In the genomic region with DNA sequence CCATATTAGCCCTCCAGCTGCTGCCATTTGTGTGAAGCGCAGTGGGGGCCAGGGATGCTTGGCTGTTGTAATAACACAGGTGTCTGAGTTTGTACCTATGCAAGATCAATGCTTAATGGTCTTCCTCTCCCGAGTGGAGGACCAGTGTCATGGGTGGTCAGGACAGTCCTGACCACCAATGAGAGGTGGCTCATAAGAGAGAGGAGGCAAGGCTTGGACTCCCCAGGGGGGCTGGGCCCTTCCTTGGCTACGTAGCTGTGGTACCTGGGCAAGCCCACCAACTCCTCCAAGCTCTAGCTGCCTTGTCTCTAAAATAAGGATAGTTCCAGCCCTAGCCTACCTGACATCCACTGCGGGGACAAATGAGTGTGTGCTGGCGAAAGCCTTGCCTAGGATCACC, we compare ENCODE assay signal across 40 cellular contexts.
"Had no signal": no experiment of that assay in that cellular context is flagged by ENCODE, and none has a peak within 500 bp of the region (broad histone marks: within the 10 kb centered on the region; RNA-seq: fewer than 3 reads in every experiment).

No MANE protein-coding gene starts in this region.

- H3K27ac ChIP-seq: ascending aorta, breast epithelium, cardiac muscle cell, WERI-Rb-1 had no signal

- H3K27ac Mint-ChIP-seq: activated CD4-positive, alpha-beta memory T cell treated with anti-CD3 and anti-CD28 coated beads, Interleukin-2, amount 10 ng/mL, durations not matched to agents 7 days and 5 days; activated CD4-positive, alpha-beta T cell treated with anti-CD3 and anti-CD28 coated beads for 36 hours; activated CD4-positive, alpha-beta T cell treated with anti-CD3 and anti-CD28 coated beads, Interleukin-2, amount 10 ng/mL, durations not matched to agents 7 days and 5 days; activated CD8-positive, alpha-beta memory T cell treated with anti-CD3 and anti-CD28 coated beads, Interleukin-2, amount 10 ng/mL, durations not matched to agents 7 days and 5 days; activated CD8-positive, alpha-beta T cell treated with anti-CD3 and anti-CD28 coated beads, Interleukin-2, amount 10 ng/mL, durations not matched to agents 7 days and 5 days; activated naive CD4-positive, alpha-beta T cell treated with anti-CD3 and anti-CD28 coated beads, Interleukin-2, amount 10 ng/mL, durations not matched to agents 7 days and 5 days; activated naive CD4-positive, alpha-beta T cell treated with anti-CD3 and anti-CD28 coated beads, Interleukin-2, amount 50 U/mL, for 24 hours; activated naive CD8-positive, alpha-beta T cell; activated naive CD8-positive, alpha-beta T cell treated with anti-CD3 and anti-CD28 coated beads, Interleukin-2, amount 10 ng/mL, durations not matched to agents 7 days and 5 days; activated naive CD8-positive, alpha-beta T cell treated with anti-CD3 and anti-CD28 coated beads, Interleukin-2, amount 50 U/mL, for 24 hours; activated T-cell treated with anti-CD3 and anti-CD28 coated beads, Interleukin-2, amount 50 U/mL, for 24 hours; activated T-helper 2 cell treated with anti-CD3 and anti-CD28 coated beads, Interferon-gamma antibody, Interleukin-2, Interleukin-4, amounts not matched to agents 10 μg/mL and 5 μg/mL and 100 μg/mL, durations not matched to agents 14 hours and 24 hours and 36 hours; brain; T-helper 1 cell treated with Interleukin-12 subunit alpha and Interleukin-12 subunit beta and Interleukin-4 antibody, amounts not matched to agents 30 μg/mL and 1 μg/mL, for 36 hours; T-helper 2 cell treated with Interferon-gamma antibody and Interleukin-4, amounts not matched to agents 5 μg/mL and 100 μg/mL, for 36 hours; WTC11 had no signal

- H3K9me3 Mint-ChIP-seq: activated CD4-positive, alpha-beta memory T cell treated with anti-CD3 and anti-CD28 coated beads, Interleukin-2, amount 10 ng/mL, durations not matched to agents 7 days and 5 days; activated CD4-positive, alpha-beta T cell treated with anti-CD3 and anti-CD28 coated beads, Interleukin-2, amount 10 ng/mL, durations not matched to agents 7 days and 5 days; activated naive CD4-positive, alpha-beta T cell treated with anti-CD3 and anti-CD28 coated beads, Interleukin-2, amount 10 ng/mL, durations not matched to agents 7 days and 5 days; activated naive CD4-positive, alpha-beta T cell treated with anti-CD3 and anti-CD28 coated beads, Interleukin-2, amount 50 U/mL, for 24 hours; activated naive CD8-positive, alpha-beta T cell treated with anti-CD3 and anti-CD28 coated beads, Interleukin-2, amount 10 ng/mL, durations not matched to agents 7 days and 5 days; activated naive CD8-positive, alpha-beta T cell treated with anti-CD3 and anti-CD28 coated beads, Interleukin-2, amount 50 U/mL, for 24 hours; activated T-cell treated with anti-CD3 and anti-CD28 coated beads, Interleukin-2, amount 50 U/mL, for 24 hours; activated T-helper 2 cell treated with anti-CD3 and anti-CD28 coated beads, Interferon-gamma antibody, Interleukin-2, Interleukin-4, amounts not matched to agents 10 μg/mL and 5 μg/mL and 100 μg/mL, durations not matched to agents 14 hours and 24 hours and 36 hours; brain; central memory CD8-positive, alpha-beta T cell; T-helper 1 cell treated with Interleukin-12 subunit alpha and Interleukin-12 subunit beta and Interleukin-4 antibody, amounts not matched to agents 30 μg/mL and 1 μg/mL, for 36 hours; T-helper 2 cell treated with Interferon-gamma antibody and Interleukin-4, amounts not matched to agents 5 μg/mL and 100 μg/mL, for 36 hours; WTC11 had no signal

- H3K4me1 ChIP-seq: ascending aorta, breast epithelium had no signal

- DNase-seq: activated CD4-positive, alpha-beta memory T cell treated with anti-CD3 and anti-CD28 coated beads, Interleukin-2, amount 10 ng/mL, durations not matched to agents 7 days and 5 days; activated CD4-positive, alpha-beta T cell treated with anti-CD3 and anti-CD28 coated beads for 1 hour; activated CD4-positive, alpha-beta T cell treated with anti-CD3 and anti-CD28 coated beads for 36 hours; activated CD4-positive, alpha-beta T cell treated with anti-CD3 and anti-CD28 coated beads for 48 hours; activated CD4-positive, alpha-beta T cell treated with anti-CD3 and anti-CD28 coated beads, Interleukin-2, amount 10 ng/mL, durations not matched to agents 7 days and 5 days; activated CD4-positive, alpha-beta T cell treated with anti-CD3 and anti-CD28 coated beads, Interleukin-2, amount 50 U/mL, for 48 hours; activated CD4-positive, CD25-positive, alpha-beta regulatory T cell; activated CD8-positive, alpha-beta memory T cell treated with anti-CD3 and anti-CD28 coated beads for 24 hours; activated CD8-positive, alpha-beta memory T cell treated with anti-CD3 and anti-CD28 coated beads, Interleukin-2, amount 10 ng/mL, durations not matched to agents 7 days and 5 days; activated CD8-positive, alpha-beta memory T cell treated with anti-CD3 and anti-CD28 coated beads, Interleukin-2, amount 50 U/mL, for 48 hours; activated CD8-positive, alpha-beta T cell treated with anti-CD3 and anti-CD28 coated beads, Interleukin-2, amount 10 ng/mL, durations not matched to agents 7 days and 5 days; activated effector memory CD4-positive, alpha-beta T cell treated with Interleukin-2 at 50 U/mL for 16 hours; activated gamma-delta T cell; activated naive CD4-positive, alpha-beta T cell treated with anti-CD3 and anti-CD28 coated beads, Interleukin-2, amount 10 ng/mL, durations not matched to agents 7 days and 5 days; activated naive CD4-positive, alpha-beta T cell treated with Interleukin-2 at 50 U/mL for 16 hours; activated naive CD8-positive, alpha-beta T cell treated with anti-CD3 and anti-CD28 coated beads, Interleukin-2, amount 10 ng/mL, durations not matched to agents 7 days and 5 days; activated naive CD8-positive, alpha-beta T cell treated with anti-CD3 and anti-CD28 coated beads, Interleukin-2, amount 50 U/mL, for 24 hours; activated T-cell treated with anti-CD3 and anti-CD28 coated beads, Interleukin-2, amount 50 U/mL, for 24 hours; activated T-cell treated with anti-CD3 and anti-CD28 coated beads, Interleukin-2, amount 50 U/mL, for 48 hours; amygdala; anterior cingulate cortex; caudate nucleus; cerebellar nuclear complex; T-helper 1 cell; T-helper 2 cell; T-helper 9 cell; WERI-Rb-1 had no signal

- H3K4me1 Mint-ChIP-seq: activated CD4-positive, alpha-beta memory T cell treated with anti-CD3 and anti-CD28 coated beads, Interleukin-2, amount 10 ng/mL, durations not matched to agents 7 days and 5 days; activated CD4-positive, alpha-beta T cell treated with anti-CD3 and anti-CD28 coated beads for 36 hours; activated CD4-positive, alpha-beta T cell treated with anti-CD3 and anti-CD28 coated beads, Interleukin-2, amount 10 ng/mL, durations not matched to agents 7 days and 5 days; activated CD8-positive, alpha-beta memory T cell treated with anti-CD3 and anti-CD28 coated beads, Interleukin-2, amount 10 ng/mL, durations not matched to agents 7 days and 5 days; activated naive CD4-positive, alpha-beta T cell treated with anti-CD3 and anti-CD28 coated beads, Interleukin-2, amount 10 ng/mL, durations not matched to agents 7 days and 5 days; activated naive CD4-positive, alpha-beta T cell treated with anti-CD3 and anti-CD28 coated beads, Interleukin-2, amount 50 U/mL, for 24 hours; activated naive CD8-positive, alpha-beta T cell treated with anti-CD3 and anti-CD28 coated beads, Interleukin-2, amount 10 ng/mL, durations not matched to agents 7 days and 5 days; activated naive CD8-positive, alpha-beta T cell treated with anti-CD3 and anti-CD28 coated beads, Interleukin-2, amount 50 U/mL, for 24 hours; central memory CD8-positive, alpha-beta T cell; WTC11 had no signal

- H3K4me3 Mint-ChIP-seq: activated CD4-positive, alpha-beta memory T cell treated with anti-CD3 and anti-CD28 coated beads, Interleukin-2, amount 10 ng/mL, durations not matched to agents 7 days and 5 days; activated CD4-positive, alpha-beta T cell treated with anti-CD3 and anti-CD28 coated beads for 36 hours; activated CD4-positive, alpha-beta T cell treated with anti-CD3 and anti-CD28 coated beads, Interleukin-2, amount 10 ng/mL, durations not matched to agents 7 days and 5 days; activated CD8-positive, alpha-beta memory T cell treated with anti-CD3 and anti-CD28 coated beads, Interleukin-2, amount 10 ng/mL, durations not matched to agents 7 days and 5 days; activated CD8-positive, alpha-beta T cell treated with anti-CD3 and anti-CD28 coated beads, Interleukin-2, amount 10 ng/mL, durations not matched to agents 7 days and 5 days; activated naive CD4-positive, alpha-beta T cell treated with anti-CD3 and anti-CD28 coated beads, Interleukin-2, amount 10 ng/mL, durations not matched to agents 7 days and 5 days; activated naive CD4-positive, alpha-beta T cell treated with anti-CD3 and anti-CD28 coated beads, Interleukin-2, amount 50 U/mL, for 24 hours; activated naive CD8-positive, alpha-beta T cell; activated naive CD8-positive, alpha-beta T cell treated with anti-CD3 and anti-CD28 coated beads, Interleukin-2, amount 10 ng/mL, durations not matched to agents 7 days and 5 days; activated naive CD8-positive, alpha-beta T cell treated with anti-CD3 and anti-CD28 coated beads, Interleukin-2, amount 50 U/mL, for 24 hours; activated T-cell treated with anti-CD3 and anti-CD28 coated beads, Interleukin-2, amount 50 U/mL, for 24 hours; brain; central memory CD8-positive, alpha-beta T cell; T-helper 1 cell treated with Interleukin-12 subunit alpha and Interleukin-12 subunit beta and Interleukin-4 antibody, amounts not matched to agents 30 μg/mL and 1 μg/mL, for 36 hours; T-helper 2 cell treated with Interferon-gamma antibody and Interleukin-4, amounts not matched to agents 5 μg/mL and 100 μg/mL, for 36 hours; WTC11 had no signal

- H3K36me3 ChIP-seq: ascending aorta, breast epithelium, cardiac muscle cell, WERI-Rb-1 had no signal

- H3K36me3 Mint-ChIP-seq: activated CD8-positive, alpha-beta memory T cell treated with anti-CD3 and anti-CD28 coated beads, Interleukin-2, amount 10 ng/mL, durations not matched to agents 7 days and 5 days; activated naive CD4-positive, alpha-beta T cell treated with anti-CD3 and anti-CD28 coated beads, Interleukin-2, amount 10 ng/mL, durations not matched to agents 7 days and 5 days; activated naive CD4-positive, alpha-beta T cell treated with anti-CD3 and anti-CD28 coated beads, Interleukin-2, amount 50 U/mL, for 24 hours; activated naive CD8-positive, alpha-beta T cell; activated naive CD8-positive, alpha-beta T cell treated with anti-CD3 and anti-CD28 coated beads, Interleukin-2, amount 10 ng/mL, durations not matched to agents 7 days and 5 days; brain; WTC11 had no signal

- H3K9me3 ChIP-seq: ascending aorta, breast epithelium had no signal

- H3K27me3 ChIP-seq: ascending aorta, breast epithelium, cardiac muscle cell had no signal

- FAIRE-seq: TTC549 had no signal

- H3K4me3 ChIP-seq: ascending aorta, breast epithelium, cardiac muscle cell had no signal

- ATAC-seq: activated CD4-positive, alpha-beta T cell treated with anti-CD3 and anti-CD28 coated beads for 36 hours; activated CD4-positive, CD25-positive, alpha-beta regulatory T cell treated with anti-CD3 and anti-CD28 coated beads, Interleukin-2, amount 50 U/mL, for 24 hours; activated CD8-positive, alpha-beta memory T cell treated with anti-CD3 and anti-CD28 coated beads, Interleukin-2, amount 10 ng/mL, durations not matched to agents 7 days and 5 days; activated CD8-positive, alpha-beta T cell treated with anti-CD3 and anti-CD28 coated beads, Interleukin-2, amount 10 ng/mL, durations not matched to agents 7 days and 5 days; activated naive CD8-positive, alpha-beta T cell treated with anti-CD3 and anti-CD28 coated beads, Interleukin-2, amount 50 U/mL, for 24 hours; WTC11 had no signal
